Comparison of ENCODE assay signal across 1 cellular context in genomic region chr5:115543931-115544370, GRCh38.
TF ChIP-seq lines count a peak whose summit lies in the region.

No MANE protein-coding gene starts in this region.

TF ChIP-seq in K562, 482 proteins besides CTCF, POLR2A, EP300 and RAD21 (continued from another document):
- TF ChIP-seq ZNF639 (CRISPR knock-in tag; conservative IDR thresholded peaks at IDR 0.05 in 1 of 2, IDR thresholded peaks at IDR 0.05 in 1 of 2) (0 out of 4 replicates have a peak, but pooled peaks of 1 of the 2 experiments have one; percentile 10), TCF7L2 (IDR thresholded peaks at IDR 0.05; ENCODE audit: low read depth, low read length) (no peak), CHD2 (IDR thresholded peaks at IDR 0.05; ENCODE audit: low read depth, low read length) (no peak), NFATC3 (IDR thresholded peaks at IDR 0.05) (no peak), ZBTB7A (IDR thresholded peaks at IDR 0.05; ENCODE audit: borderline replicate concordance, control insufficient read depth, low read depth, low read length) (no peak), SUPT5H (IDR thresholded peaks at IDR 0.05) (no peak), ETS1 (conservative IDR thresholded peaks at IDR 0.05; ENCODE audit: control insufficient read depth, low read depth, low read length) (0 out of 2 replicates have a peak, but pooled peaks have one; percentile 12), XRCC4 (IDR thresholded peaks at IDR 0.05; ENCODE audit: extremely low read depth, insufficient read depth, insufficient read length) (no peak), JUN (IDR thresholded peaks at IDR 0.05; ENCODE audit: borderline replicate concordance, low read depth, low read length) (no peak), JUN (CRISPR knock-in tag; IDR thresholded peaks at IDR 0.05; ENCODE audit: borderline replicate concordance) (peak; percentile 31; the same call in 1 of the 2 replicates), ID3 (CRISPR knock-in tag; IDR thresholded peaks at IDR 0.05) (no peak), ID3 (tag; IDR thresholded peaks at IDR 0.05) (no peak), TEAD2 (tag; IDR thresholded peaks at IDR 0.05) (no peak), ASH1L (IDR thresholded peaks at IDR 0.05; ENCODE audit: borderline replicate concordance, low read depth, partially characterized antibody) (no peak), ZNF740 (CRISPR knock-in tag; IDR thresholded peaks at IDR 0.05) (no peak), ZNF740 (tag; IDR thresholded peaks at IDR 0.05) (0 out of 4 replicates have a peak, but pooled peaks of 1 of the 2 experiments have one; percentile 39), ZC3H4 (CRISPR knock-in tag; IDR thresholded peaks at IDR 0.05; ENCODE audit: borderline replicate concordance) (no peak), ZNF232 (CRISPR knock-in tag; IDR thresholded peaks at IDR 0.05) (0 out of 2 replicates have a peak, but pooled peaks have one; percentile 4), PML (IDR thresholded peaks at IDR 0.05; ENCODE audit: low read length) (0 out of 2 replicates have a peak, but pooled peaks have one; percentile 12), TRIM24 (IDR thresholded peaks at IDR 0.05) (no peak)
